In the genomic region with DNA sequence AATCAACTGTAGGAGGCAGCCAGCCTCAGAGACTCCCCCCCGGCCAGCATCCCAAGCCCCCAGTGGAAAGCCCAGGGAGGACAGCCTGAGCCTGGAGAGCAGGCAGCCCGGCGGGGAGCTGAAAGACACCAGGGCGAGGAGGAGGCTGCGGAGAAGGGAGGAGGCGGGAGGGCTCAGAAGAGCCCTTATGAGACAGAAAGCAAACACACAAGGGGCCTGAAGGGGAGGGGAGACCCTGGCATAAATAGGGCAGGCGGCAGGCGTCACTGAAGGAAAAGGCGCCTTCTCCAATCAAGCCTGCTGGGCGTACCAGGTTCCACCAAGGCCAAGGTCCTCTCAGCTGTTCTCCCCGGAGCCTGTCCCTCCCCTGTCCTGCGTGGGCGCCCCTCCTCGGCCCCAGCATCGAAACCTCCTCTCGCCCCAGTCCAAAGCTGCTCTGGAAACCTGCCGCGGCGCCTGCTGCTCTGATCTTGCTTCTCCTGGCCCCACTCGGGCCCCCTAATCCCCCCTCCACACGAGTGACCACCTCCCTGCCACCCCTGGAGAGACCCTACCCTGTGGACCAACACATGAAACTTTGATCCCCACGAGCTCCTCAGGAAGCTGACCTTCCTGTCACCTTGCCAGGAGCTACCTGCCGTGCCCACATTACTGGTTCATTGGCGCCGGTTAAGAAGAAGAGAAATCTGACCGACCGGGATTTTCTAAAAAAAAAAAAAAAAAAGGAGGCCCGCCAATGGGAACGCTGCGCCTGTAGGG, we compare ENCODE assay signal across 1 cellular context.
TF ChIP-seq lines count a peak whose summit lies in the region.

No MANE protein-coding gene starts in this region.

TF ChIP-seq in A549, 52 proteins besides CTCF, POLR2A, EP300 and RAD21 (continued from another document):
- TF ChIP-seq, protein P1, sequence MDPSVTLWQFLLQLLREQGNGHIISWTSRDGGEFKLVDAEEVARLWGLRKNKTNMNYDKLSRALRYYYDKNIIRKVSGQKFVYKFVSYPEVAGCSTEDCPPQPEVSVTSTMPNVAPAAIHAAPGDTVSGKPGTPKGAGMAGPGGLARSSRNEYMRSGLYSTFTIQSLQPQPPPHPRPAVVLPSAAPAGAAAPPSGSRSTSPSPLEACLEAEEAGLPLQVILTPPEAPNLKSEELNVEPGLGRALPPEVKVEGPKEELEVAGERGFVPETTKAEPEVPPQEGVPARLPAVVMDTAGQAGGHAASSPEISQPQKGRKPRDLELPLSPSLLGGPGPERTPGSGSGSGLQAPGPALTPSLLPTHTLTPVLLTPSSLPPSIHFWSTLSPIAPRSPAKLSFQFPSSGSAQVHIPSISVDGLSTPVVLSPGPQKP (IDR thresholded peaks at IDR 0.05; ENCODE audit: low read depth, low read length) = no peak
- no peak for TF ChIP-seq CHD2 (IDR thresholded peaks at IDR 0.05; ENCODE audit: low read length, partially characterized antibody)
- no peak for TF ChIP-seq HEYL (CRISPR knock-in tag; IDR thresholded peaks at IDR 0.05)
- no peak for TF ChIP-seq FOSB (CRISPR knock-in tag; IDR thresholded peaks at IDR 0.05)
- TF ChIP-seq, protein P2, sequence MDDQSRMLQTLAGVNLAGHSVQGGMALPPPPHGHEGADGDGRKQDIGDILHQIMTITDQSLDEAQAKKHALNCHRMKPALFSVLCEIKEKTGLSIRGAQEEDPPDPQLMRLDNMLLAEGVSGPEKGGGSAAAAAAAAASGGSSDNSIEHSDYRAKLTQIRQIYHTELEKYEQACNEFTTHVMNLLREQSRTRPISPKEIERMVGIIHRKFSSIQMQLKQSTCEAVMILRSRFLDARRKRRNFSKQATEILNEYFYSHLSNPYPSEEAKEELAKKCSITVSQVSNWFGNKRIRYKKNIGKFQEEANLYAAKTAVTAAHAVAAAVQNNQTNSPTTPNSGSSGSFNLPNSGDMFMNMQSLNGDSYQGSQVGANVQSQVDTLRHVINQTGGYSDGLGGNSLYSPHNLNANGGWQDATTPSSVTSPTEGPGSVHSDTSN (IDR thresholded peaks at IDR 0.05) = no peak
- TF ChIP-seq TP53 (CRISPR knock-in tag; IDR thresholded peaks at IDR 0.05) = no peak
- TF ChIP-seq, protein P3, sequence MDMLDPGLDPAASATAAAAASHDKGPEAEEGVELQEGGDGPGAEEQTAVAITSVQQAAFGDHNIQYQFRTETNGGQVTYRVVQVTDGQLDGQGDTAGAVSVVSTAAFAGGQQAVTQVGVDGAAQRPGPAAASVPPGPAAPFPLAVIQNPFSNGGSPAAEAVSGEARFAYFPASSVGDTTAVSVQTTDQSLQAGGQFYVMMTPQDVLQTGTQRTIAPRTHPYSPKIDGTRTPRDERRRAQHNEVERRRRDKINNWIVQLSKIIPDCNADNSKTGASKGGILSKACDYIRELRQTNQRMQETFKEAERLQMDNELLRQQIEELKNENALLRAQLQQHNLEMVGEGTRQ (IDR thresholded peaks at IDR 0.05) = no peak
- no peak for TF ChIP-seq CHD4 (IDR thresholded peaks at IDR 0.05; ENCODE audit: borderline replicate concordance)
- TF ChIP-seq HOXA7 (CRISPR knock-in tag; IDR thresholded peaks at IDR 0.05) = no peak
- no peak for TF ChIP-seq KDM1A (IDR thresholded peaks at IDR 0.05; ENCODE audit: low read depth)
- no peak for TF ChIP-seq NFE2L2 (conservative IDR thresholded peaks at IDR 0.05; ENCODE audit: low read length)
- no peak for TF ChIP-seq RCOR1 (IDR thresholded peaks at IDR 0.05; ENCODE audit: low read depth, low read length)
- TF ChIP-seq SREBF2 (IDR thresholded peaks at IDR 0.05) = no peak
